2 cellular contexts compared by ENCODE assay signal in genomic region chr6:36758516-36759176, GRCh38.
TF ChIP-seq lines count a peak whose summit lies in the region.

No MANE protein-coding gene starts in this region.

TF ChIP-seq in IMR-90, 13 proteins besides CTCF, POLR2A, EP300 and RAD21:
- no peak for TF ChIP-seq USF2 (IDR thresholded peaks at IDR 0.05; ENCODE audit: low read depth, low read length)
- no peak for TF ChIP-seq ELK1 (IDR thresholded peaks at IDR 0.05; ENCODE audit: borderline replicate concordance, low read depth, low read length)
- TF ChIP-seq BHLHE40 (IDR thresholded peaks at IDR 0.05; ENCODE audit: low read depth, low read length) = no peak
- no peak for TF ChIP-seq RFX5 (IDR thresholded peaks at IDR 0.05; ENCODE audit: low read depth, low read length)
- no peak for TF ChIP-seq MAZ (IDR thresholded peaks at IDR 0.05; ENCODE audit: borderline replicate concordance, low read depth, low read length)
- no peak for TF ChIP-seq FOS (IDR thresholded peaks at IDR 0.05; ENCODE audit: low read depth, low read length)
- no peak for TF ChIP-seq CEBPB (IDR thresholded peaks at IDR 0.05; ENCODE audit: low read depth, low read length)
- TF ChIP-seq MAFK (IDR thresholded peaks at IDR 0.05; ENCODE audit: low read depth, low read length) = no peak
- no peak for TF ChIP-seq MXI1 (IDR thresholded peaks at IDR 0.05; ENCODE audit: borderline replicate concordance, low read depth, low read length)
- no peak for TF ChIP-seq CHD1 (IDR thresholded peaks at IDR 0.05; ENCODE audit: low read depth, low read length)
- TF ChIP-seq NFE2L2 (IDR thresholded peaks at IDR 0.05; ENCODE audit: low read depth, low read length) = no peak
- no peak for TF ChIP-seq SMC3 (IDR thresholded peaks at IDR 0.05; ENCODE audit: low read depth, low read length)
- TF ChIP-seq RCOR1 (IDR thresholded peaks at IDR 0.05; ENCODE audit: insufficient replicate concordance, low read length) = no peak

TF ChIP-seq in K562, 482 proteins besides CTCF, POLR2A, EP300 and RAD21:
- TF ChIP-seq MAZ (CRISPR knock-in tag; conservative IDR thresholded peaks at IDR 0.05 in 1 of 2, IDR thresholded peaks at IDR 0.05 in 1 of 2) (0 out of 4 replicates have a peak, but pooled peaks of 1 of the 2 experiments have one; percentile 42), KLF6 (CRISPR knock-in tag; IDR thresholded peaks at IDR 0.05; ENCODE audit: borderline replicate concordance) (no peak), RB1 (IDR thresholded peaks at IDR 0.05; ENCODE audit: low read depth) (peak; percentile 7; the same call in 1 of the 2 replicates), TEAD2 (tag; IDR thresholded peaks at IDR 0.05) (no peak), ATF6 (CRISPR knock-in tag; IDR thresholded peaks at IDR 0.05) (no peak), POLR3A (IDR thresholded peaks at IDR 0.05; ENCODE audit: borderline replicate concordance, extremely low read depth, insufficient read depth, insufficient read length) (no peak), PRPF4 (IDR thresholded peaks at IDR 0.05; ENCODE audit: insufficient read depth, low read depth, low read length, poor library complexity, severe bottlenecking) (no peak), CREB1 (IDR thresholded peaks at IDR 0.05) (no peak), CREB1 (CRISPR knock-in tag; IDR thresholded peaks at IDR 0.05) (0 out of 2 replicates have a peak, but pooled peaks have one; percentile 20), ZNF134 (CRISPR knock-in tag; conservative IDR thresholded peaks at IDR 0.05) (no peak), ZNF263 (CRISPR knock-in tag; IDR thresholded peaks at IDR 0.05; ENCODE audit: borderline replicate concordance) (0 out of 2 replicates have a peak, but pooled peaks have one; percentile 51), ZNF224 (CRISPR knock-in tag; IDR thresholded peaks at IDR 0.05) (no peak), COPS2 (conservative IDR thresholded peaks at IDR 0.05) (no peak), BRCA1 (IDR thresholded peaks at IDR 0.05) (no peak), BRCA1 (CRISPR knock-in tag; IDR thresholded peaks at IDR 0.05) (0 out of 2 replicates have a peak, but pooled peaks have one; percentile 50), ATF1 (CRISPR knock-in tag; IDR thresholded peaks at IDR 0.05) (no peak), ATF1 (tag; IDR thresholded peaks at IDR 0.05) (0 out of 2 replicates have a peak, but pooled peaks have one; percentile 19)
